ENCODE assay signal across 19 cellular contexts in genomic region chr14:64520699-64521098, GRCh38. TPM values are rescaled to one million over a fixed set of nuclear protein-coding genes. Genes with fewer than 3 reads are reported as not detected.
DNase-seq lines count a peak whose midpoint lies in the region; ATAC-seq and TF ChIP-seq lines count a peak whose summit lies in the region.
"Had no signal": no experiment of that assay in that cellular context is flagged by ENCODE, and none has a peak within 500 bp of the region (broad histone marks: within the 10 kb centered on the region; RNA-seq: fewer than 3 reads in every experiment).

No MANE protein-coding gene starts in this region.

- TF ChIP-seq CTCF in PC-3 (conservative IDR thresholded peaks at IDR 0.05; ENCODE audit: low read depth, low read length) (no peak), prostate gland (IDR thresholded peaks at IDR 0.05) (no peak)

- H4K20me1 ChIP-seq in PC-3 (ENCODE audit: low read length) = peaks cover 46% of the 10 kb centered on the region

- H3K4me3 ChIP-seq in PC-3 (ENCODE audit: low read length) (no peak overlapping the region; the same call in 1 of the 2 replicates), prostate gland (no peak overlapping the region), MG63 (no peak overlapping the region), mesenchymal stem cell (ENCODE audit: insufficient read depth in 1 of 2, low read depth in 1 of 2, low read length in 2 of 2) (no peak overlapping the region)

- H3K14ac ChIP-seq in mesenchymal stem cell (ENCODE audit: low read length in 2 of 2) = no peak overlapping the region

- H3K9ac ChIP-seq in PC-3 (ENCODE audit: low read length) (no peak overlapping the region), mesenchymal stem cell (ENCODE audit: low read length) (no peak overlapping the region)

- no peak overlapping the region for H2BK5ac ChIP-seq in mesenchymal stem cell (ENCODE audit: low read depth, low read length, poor library complexity, severe bottlenecking)

- DNase-seq in ELR (ENCODE audit: low read depth) (peak; percentile 23), PC-3 (peak; percentile 76), epithelial cell of prostate (ENCODE audit: low read depth, low spot score) (no peak), prostate gland (ENCODE audit: low spot score) (no peak), MG63 (no peak), mesenchymal stem cell (no peak)
- no peak for DNase-seq in effector CD8-positive, alpha-beta T cell (lab: John Stamatoyannopoulos, UW)
- DNase-seq: CD4-positive, alpha-beta memory T cell; GOT3; KG1; MM.1S; NCI-H1105; NCI-H1930; NCI-H2171; NCI-H526 treated with DMSO at 0.1 percent for 48 hours; NK-92 treated with Interleukin-12 subunit alpha and Interleukin-12 subunit beta, amount 100 ng/mL, for 24 hours; OCI-M1 had no signal

- no peak overlapping the region for H2BK15ac ChIP-seq in mesenchymal stem cell (ENCODE audit: low read depth, poor library complexity, severe bottlenecking)

- no peak overlapping the region for H2BK12ac ChIP-seq in mesenchymal stem cell (ENCODE audit: low read length in 2 of 2)

- peak; percentile 95 for ATAC-seq in PC-3

- peaks cover 77% of the 10 kb centered on the region for H3K79me2 ChIP-seq in PC-3 (ENCODE audit: low read length)

- peaks cover 4% of the 10 kb centered on the region for H3F3A ChIP-seq in PC-3 (ENCODE audit: low read length, unreplicated experiment)

- H3K27me3 ChIP-seq in PC-3 (ENCODE audit: low read length) = no peaks in the 10 kb centered on the region
- no peaks in the 10 kb centered on the region for H3K27me3 ChIP-seq in prostate gland (replicated peaks; ENCODE audit: insufficient read depth)
- H3K27me3 ChIP-seq in MG63 = no peaks in the 10 kb centered on the region
- no peaks in the 10 kb centered on the region for H3K27me3 ChIP-seq in mesenchymal stem cell (ENCODE audit: control insufficient read depth in 1 of 2, insufficient read depth in 1 of 2, low read length in 2 of 2)

- peaks cover 36% of the 10 kb centered on the region for H3K36me3 ChIP-seq in PC-3 (ENCODE audit: low read depth, low read length)
- H3K36me3 ChIP-seq in prostate gland = no peaks in the 10 kb centered on the region
- peaks cover 33% of the 10 kb centered on the region for H3K36me3 ChIP-seq in MG63
- H3K36me3 ChIP-seq in mesenchymal stem cell (ENCODE audit: control insufficient read depth in 1 of 2, insufficient read depth in 2 of 2, low read depth in 1 of 2, low read length in 2 of 2) = peaks cover 0 to 36% of the 10 kb centered on the region in 2 experiments

- H2AFZ ChIP-seq in PC-3 (ENCODE audit: low read length) = no peak overlapping the region
- H2AFZ ChIP-seq in mesenchymal stem cell (ENCODE audit: low read depth, low read length) = no peak overlapping the region

- H3K4me2 ChIP-seq in PC-3 (ENCODE audit: low read length) = peak overlapping the region; percentile 71
- no peak overlapping the region for H3K4me2 ChIP-seq in mesenchymal stem cell (ENCODE audit: low read length, poor library complexity, severe bottlenecking)

- H3K4me1 ChIP-seq in PC-3 (ENCODE audit: insufficient read depth, low read length) (peaks cover 9% of the 10 kb centered on the region), prostate gland (replicated peaks) (peaks cover 14% of the 10 kb centered on the region), mesenchymal stem cell (ENCODE audit: control insufficient read depth, insufficient read depth, low read depth, low read length) (peaks cover 4% of the 10 kb centered on the region)

- CTCF ChIA-PET in PC-3 (lab: Charles Lee) = interaction anchor here (0.6 to 0.7 kb wide), 5 partner anchors 10 to 481 kb away, joined by 3 to 10 read pairs (median 6); no protein-coding TSS in a partner anchor

- peak overlapping the region; percentile 73 for H3K27ac ChIP-seq in PC-3 (ENCODE audit: low read length)
- H3K27ac ChIP-seq in epithelial cell of prostate = peak overlapping the region; percentile 18
- peak overlapping the region; percentile 55 to 58 for H3K27ac ChIP-seq in prostate gland
- H3K27ac ChIP-seq in mesenchymal stem cell (ENCODE audit: low read length, poor library complexity, severe bottlenecking) = no peak overlapping the region

- no peak overlapping the region for H2BK120ac ChIP-seq in mesenchymal stem cell (ENCODE audit: low read depth, low read length)

- 95% methylated on average over 4 of the region's 4 CpGs for WGBS in prostate gland
- WGBS in mesenchymal stem cell = 72% methylated on average over 4 of the region's 4 CpGs

- H3K79me1 ChIP-seq in mesenchymal stem cell (replicated peaks; ENCODE audit: low read length, poor library complexity, severe bottlenecking) = no peaks in the 10 kb centered on the region

- no peaks in the 10 kb centered on the region for H3K9me2 ChIP-seq in PC-3 (replicated peaks; ENCODE audit: low read length)

- TF ChIP-seq POLR2A in prostate gland (IDR thresholded peaks at IDR 0.05) = no peak

- no peaks in the 10 kb centered on the region for H3K9me3 ChIP-seq in PC-3 (ENCODE audit: low read length)
- H3K9me3 ChIP-seq in prostate gland = no peaks in the 10 kb centered on the region
- H3K9me3 ChIP-seq in MG63 = no peaks in the 10 kb centered on the region
- no peaks in the 10 kb centered on the region for H3K9me3 ChIP-seq in mesenchymal stem cell (ENCODE audit: control insufficient read depth, low read length)

- no peak overlapping the region for H2AK5ac ChIP-seq in mesenchymal stem cell (ENCODE audit: low read length, severe bottlenecking)

- H3K4ac ChIP-seq in mesenchymal stem cell (ENCODE audit: low read depth in 1 of 2, low read length in 2 of 2) = no peak overlapping the region

- H4K91ac ChIP-seq in mesenchymal stem cell (ENCODE audit: low read length) = no peak overlapping the region

- no TSS peak for BruUV-seq in PC-3 (replicated peaks; lab: Mats Ljungman, UMichigan)

- no peak overlapping the region for H3K18ac ChIP-seq in mesenchymal stem cell (ENCODE audit: low read depth in 1 of 2, low read length in 2 of 2)

- intact Hi-C loops in PC-3 (cut with micrococcal nuclease) (loop anchor here (1.0 to 2.0 kb wide), 2 partner anchors 10 to 14 kb away; no protein-coding TSS in a partner anchor), prostate gland (cut with DNase I) (no loop called here)

- H3K23ac ChIP-seq in mesenchymal stem cell (ENCODE audit: low read length in 2 of 2) = no peak overlapping the region

- POLR2A ChIA-PET in PC-3 (lab: Charles Lee; ENCODE audit: unreplicated experiment) = interaction anchor here (0.6 to 0.7 kb wide), 3 partner anchors 17 to 178 kb away, joined by 3 to 5 read pairs (median 4); no protein-coding TSS in a partner anchor

- H4K8ac ChIP-seq in mesenchymal stem cell (ENCODE audit: low read length) = no peak overlapping the region

RNA-seq across cellular contexts. Expression of gene ZBTB1, which starts 16.1 kb away (rescaled TPM):
- 23.6 and 26.0 TPM in 2 replicates for total RNA-seq in PC-3 (2014; rRNA removed)
- total RNA-seq in prostate gland = 10 to 100 TPM; 56.5 to 74.3 TPM
- total RNA-seq in MG63 (2014; rRNA removed; shearing (Covaris generic); ENCODE audit: low replicate concordance) = 16.8 and 28.1 TPM in 2 replicates
- 26.9 TPM for polyA plus RNA-seq in mesenchymal stem cell (2013, experiment 1 of 2)
- polyA plus RNA-seq in mesenchymal stem cell (2013, experiment 2 of 2) = 27.7 TPM

RNA-seq across cellular contexts. Expression of gene ZBTB25, which starts 17.1 kb away (rescaled TPM):
- total RNA-seq in PC-3 (2014; rRNA removed) (4.0 and 10.7 TPM in 2 replicates), prostate gland (10 to 100 TPM; 10.2 to 20.2 TPM)
- 0.57 and 1.6 TPM in 2 replicates for total RNA-seq in MG63 (2014; rRNA removed; shearing (Covaris generic); ENCODE audit: low replicate concordance)
- polyA plus RNA-seq in mesenchymal stem cell (2013, experiment 1 of 2) = 5.2 TPM
- 5.1 TPM for polyA plus RNA-seq in mesenchymal stem cell (2013, experiment 2 of 2)

RNA-seq across cellular contexts. Expression of gene HSPA2, which starts 19.8 kb away (rescaled TPM):
- 15.7 and 16.5 TPM in 2 replicates for total RNA-seq in PC-3 (2014; rRNA removed)
- total RNA-seq in prostate gland = 10 to 100 TPM; 35.9 to 59.9 TPM
- 5.2 and 7.1 TPM in 2 replicates for total RNA-seq in MG63 (2014; rRNA removed; shearing (Covaris generic); ENCODE audit: low replicate concordance)
- polyA plus RNA-seq in mesenchymal stem cell (2013, experiment 1 of 2) = 2.0 TPM
- 2.4 TPM for polyA plus RNA-seq in mesenchymal stem cell (2013, experiment 2 of 2)

RNA-seq across cellular contexts. Expression of gene PPP1R36, which starts 29.1 kb away (rescaled TPM):
- total RNA-seq in PC-3 (2014; rRNA removed) (0.26 TPM in 1 of 2 replicates, not detected in the other), prostate gland (1 to 10 TPM; 2.0 to 8.6 TPM)
- total RNA-seq in MG63 (2014; rRNA removed; shearing (Covaris generic); ENCODE audit: low replicate concordance) = not detected in 2 replicates
- polyA plus RNA-seq in mesenchymal stem cell (2013, experiment 1 of 2) = 0.91 TPM
- 0.70 TPM for polyA plus RNA-seq in mesenchymal stem cell (2013, experiment 2 of 2)
- total RNA-seq: B cell; CD4-positive, alpha-beta memory T cell; SK-MEL-5 had no signal

RNA-seq across cellular contexts. Expression of gene AKAP5, which starts 55.4 kb away (rescaled TPM):
- total RNA-seq in PC-3 (2014; rRNA removed) (0.58 and 0.86 TPM in 2 replicates), prostate gland (under 1 TPM; 0.51 to 0.82 TPM)
- 0.10 TPM in 1 of 2 replicates, not detected in the other for total RNA-seq in MG63 (2014; rRNA removed; shearing (Covaris generic); ENCODE audit: low replicate concordance)
- 0.77 TPM for polyA plus RNA-seq in mesenchymal stem cell (2013, experiment 1 of 2)
- 0.88 TPM for polyA plus RNA-seq in mesenchymal stem cell (2013, experiment 2 of 2)

Comparison
In these comparisons a context has a peak if more than half of its experiments do, and no peak if none do; other contexts are left out.
1. DNase-seq: peak in ELR (single experiment) and PC-3 (single experiment); none in epithelial cell of prostate (single experiment), prostate gland (single experiment), effector CD8-positive, alpha-beta T cell (single experiment), MG63 (single experiment) and mesenchymal stem cell (single experiment).